In the genomic region with DNA sequence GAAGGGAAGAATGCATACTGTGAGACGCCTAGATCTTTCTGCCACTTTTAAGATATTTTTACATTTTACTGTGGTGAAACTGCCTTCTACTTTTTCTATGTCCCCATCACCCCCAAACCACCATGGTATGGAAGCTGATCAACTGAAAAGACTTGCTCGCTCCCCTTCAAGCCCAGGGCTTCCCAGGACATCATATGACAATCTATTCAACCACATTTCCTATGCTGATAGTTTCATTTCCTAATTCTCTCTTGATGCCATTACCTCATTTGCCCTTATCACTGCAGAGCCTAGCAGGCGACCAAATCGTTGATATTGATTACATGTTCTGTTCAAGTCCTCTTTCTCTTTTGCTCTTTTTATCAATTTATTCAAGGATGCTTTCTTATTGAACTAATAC, we compare ENCODE assay signal across 21 cellular contexts. TPM values are rescaled to one million over a fixed set of nuclear protein-coding genes. Genes with fewer than 3 reads are reported as not detected.
"Had no signal": no experiment of that assay in that cellular context is flagged by ENCODE, and none has a peak within 500 bp of the region (broad histone marks: within the 10 kb centered on the region; RNA-seq: fewer than 3 reads in every experiment).

No MANE protein-coding gene starts in this region.

- ATAC-seq: activated CD4-positive, alpha-beta T cell treated with anti-CD3 and anti-CD28 coated beads for 36 hours; activated CD8-positive, alpha-beta T cell treated with anti-CD3 and anti-CD28 coated beads, Interleukin-2, amount 10 ng/mL, durations not matched to agents 7 days and 5 days; activated naive CD4-positive, alpha-beta T cell treated with anti-CD3 and anti-CD28 coated beads, Interleukin-2, amount 50 U/mL, for 72 hours; activated T-cell treated with anti-CD3 and anti-CD28 coated beads, Interleukin-2, amount 50 U/mL, for 72 hours; heart right ventricle; left colon; naive thymus-derived CD4-positive, alpha-beta T cell had no signal

- H3K27me3 Mint-ChIP-seq: activated CD4-positive, alpha-beta T cell treated with anti-CD3 and anti-CD28 coated beads for 36 hours; naive thymus-derived CD4-positive, alpha-beta T cell had no signal

- H3K4me1 ChIP-seq: heart right ventricle had no signal

- H3K4me3 ChIP-seq: dorsolateral prefrontal cortex, heart right ventricle, lung, ovary had no signal

- H3K4me3 Mint-ChIP-seq: activated CD4-positive, alpha-beta T cell treated with anti-CD3 and anti-CD28 coated beads for 36 hours; activated CD8-positive, alpha-beta T cell treated with anti-CD3 and anti-CD28 coated beads, Interleukin-2, amount 10 ng/mL, durations not matched to agents 7 days and 5 days; activated T-cell treated with anti-CD3 and anti-CD28 coated beads, Interleukin-2, amount 50 U/mL, for 72 hours; endodermal cell; naive thymus-derived CD4-positive, alpha-beta T cell had no signal

- H3K36me3 Mint-ChIP-seq: activated naive CD4-positive, alpha-beta T cell treated with anti-CD3 and anti-CD28 coated beads, Interleukin-2, amount 50 U/mL, for 72 hours; naive thymus-derived CD4-positive, alpha-beta T cell had no signal

- H3K36me3 ChIP-seq: heart right ventricle, ovary had no signal

- DNase-seq: activated CD4-positive, alpha-beta T cell treated with anti-CD3 and anti-CD28 coated beads for 36 hours; activated CD8-positive, alpha-beta memory T cell treated with anti-CD3 and anti-CD28 coated beads, Interleukin-2, amount 50 U/mL, for 4 hours; activated CD8-positive, alpha-beta T cell treated with anti-CD3 and anti-CD28 coated beads, Interleukin-2, amount 10 ng/mL, durations not matched to agents 7 days and 5 days; activated gamma-delta T cell; activated T-cell treated with anti-CD3 and anti-CD28 coated beads, Interleukin-2, amount 50 U/mL, for 72 hours; dorsolateral prefrontal cortex; endodermal cell; heart right ventricle; left colon; naive thymus-derived CD4-positive, alpha-beta T cell; ovary; stimulated activated CD4-positive, alpha-beta T cell treated with anti-CD3 and anti-CD28 coated beads, Interleukin-2, amount 100 ng/mL, for 24 hours; T-helper 9 cell had no signal

- H3K4me1 Mint-ChIP-seq: activated CD4-positive, alpha-beta T cell treated with anti-CD3 and anti-CD28 coated beads for 36 hours; naive thymus-derived CD4-positive, alpha-beta T cell had no signal

- H3K27ac ChIP-seq: dorsolateral prefrontal cortex, heart right ventricle, ovary, VCaP had no signal

- H3K27ac Mint-ChIP-seq: activated CD4-positive, alpha-beta T cell treated with anti-CD3 and anti-CD28 coated beads for 36 hours; activated CD8-positive, alpha-beta T cell treated with anti-CD3 and anti-CD28 coated beads, Interleukin-2, amount 10 ng/mL, durations not matched to agents 7 days and 5 days; activated naive CD4-positive, alpha-beta T cell treated with anti-CD3 and anti-CD28 coated beads, Interleukin-2, amount 50 U/mL, for 72 hours; activated T-cell treated with anti-CD3 and anti-CD28 coated beads, Interleukin-2, amount 50 U/mL, for 72 hours; endodermal cell; naive thymus-derived CD4-positive, alpha-beta T cell had no signal

- H3K9me3 ChIP-seq: heart right ventricle, ovary had no signal

- H3K9me3 Mint-ChIP-seq: activated naive CD4-positive, alpha-beta T cell treated with anti-CD3 and anti-CD28 coated beads, Interleukin-2, amount 50 U/mL, for 72 hours; endodermal cell had no signal

- H3K27me3 ChIP-seq: heart right ventricle, ovary had no signal

RNA-seq across cellular contexts. Expression of a gene that starts 40.1 kb away (rescaled TPM):
- total RNA-seq: frontal cortex, ovary, renal cortical epithelial cell, urinary bladder had no signal

RNA-seq across cellular contexts. Expression of a gene that starts 59.6 kb away (rescaled TPM):
- total RNA-seq: activated CD4-positive, alpha-beta T cell treated with anti-CD3 and anti-CD28 coated beads for 36 hours; activated CD8-positive, alpha-beta T cell treated with anti-CD3 and anti-CD28 coated beads, Interleukin-2, amount 10 ng/mL, durations not matched to agents 7 days and 5 days; activated naive CD4-positive, alpha-beta T cell treated with anti-CD3 and anti-CD28 coated beads, Interleukin-2, amount 50 U/mL, for 72 hours; activated T-cell treated with anti-CD3 and anti-CD28 coated beads, Interleukin-2, amount 50 U/mL, for 72 hours; epithelial cell of proximal tubule; frontal cortex; mononuclear cell; naive thymus-derived CD4-positive, alpha-beta T cell; renal cortical epithelial cell had no signal
- polyA plus RNA-seq: naive thymus-derived CD4-positive, alpha-beta T cell had no signal
